In the genomic region with DNA sequence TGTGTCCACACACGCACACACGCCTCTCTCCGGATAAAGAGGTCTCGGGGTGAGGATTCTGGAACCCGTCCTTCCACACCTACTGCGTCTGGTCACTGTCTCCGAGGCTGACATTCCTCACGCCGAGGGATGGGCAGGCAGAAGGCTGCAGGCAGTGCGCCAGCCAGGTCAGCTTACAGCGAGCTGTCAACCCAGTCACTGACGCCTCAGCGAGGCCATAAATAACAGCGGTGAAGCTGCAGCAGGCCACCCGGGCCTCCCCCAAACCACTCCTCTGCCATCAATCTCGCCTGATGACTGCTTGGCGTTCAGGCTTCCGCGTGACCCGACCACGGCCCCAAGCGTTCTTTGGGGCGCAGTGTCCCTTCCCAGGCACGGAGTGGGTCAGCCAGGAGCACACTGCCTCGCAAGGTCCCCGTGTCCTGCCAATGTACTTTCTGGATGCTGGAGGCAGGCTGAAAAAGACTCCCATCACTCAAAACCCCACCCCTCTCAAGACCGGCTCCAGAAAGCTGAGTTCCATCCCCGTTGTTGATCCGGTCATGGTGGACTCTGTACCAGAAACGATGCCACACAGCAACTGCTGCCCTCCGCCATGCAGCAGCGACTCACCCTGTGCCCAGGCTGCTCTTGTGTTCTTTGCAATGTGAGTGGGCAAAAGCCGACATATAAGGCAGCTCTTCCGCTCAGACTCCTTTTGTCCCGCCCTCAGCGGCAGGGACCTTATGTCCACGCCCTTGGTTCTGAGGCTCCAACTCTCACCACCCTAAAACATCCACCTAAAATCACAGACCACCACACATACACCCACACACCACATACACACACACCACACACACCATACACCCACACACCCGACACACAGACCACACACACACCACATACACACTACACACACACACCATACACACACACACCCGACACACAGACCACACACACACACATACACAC, we compare ENCODE assay signal across 8 cellular contexts. TPM values are rescaled to one million over a fixed set of nuclear protein-coding genes. Genes with fewer than 3 reads are reported as not detected.
DNase-seq lines count a peak whose midpoint lies in the region; ATAC-seq and TF ChIP-seq lines count a peak whose summit lies in the region.

No MANE protein-coding gene starts in this region.

- peak; percentile 75 for DNase-seq in activated effector memory CD4-positive, alpha-beta T cell treated with anti-CD3 and anti-CD28 coated beads, Interleukin-2, amount 50 U/mL, for 16 hours
- no peak for DNase-seq in activated effector memory CD4-positive, alpha-beta T cell treated with Interleukin-2 at 50 U/mL for 16 hours
- peak; percentile 46 for DNase-seq in NAMALWA (ENCODE audit: low spot score)
- DNase-seq in naive B cell, result no peak
- no peak for DNase-seq in NCI-H146 (lab: John Stamatoyannopoulos, UW)
- DNase-seq in NCI-H2029 treated with DMSO at 0.1 percent for 48 hours (lab: John Stamatoyannopoulos, UW), result no peak
- DNase-seq in brain microvascular endothelial cell, result no peak

- peak; percentile 68 to 76 for ATAC-seq in naive B cell (ENCODE audit: low read depth in 2 of 2)

- H3K4me3 ChIP-seq in duodenal mucosa (ENCODE audit: low read depth in 1 of 2, low read length in 2 of 2), result peak overlapping the region; percentile 67 to 70
- H3K4me3 ChIP-seq in brain microvascular endothelial cell (ENCODE audit: low read depth, low read length), result no peak overlapping the region

- H3K4me3 Mint-ChIP-seq in naive B cell, result no peak overlapping the region

- no peaks in the 10 kb centered on the region for H3K9me3 ChIP-seq in duodenal mucosa (ENCODE audit: control insufficient read depth in 1 of 2, low read length in 2 of 2)

- H3K27me3 Mint-ChIP-seq in naive B cell, result peaks cover 16 to 33% (median 19%) of the 10 kb centered on the region in 3 donors

- peaks cover 8 to 9% of the 10 kb centered on the region in 2 donors for H3K36me3 Mint-ChIP-seq in naive B cell

- H3K36me3 ChIP-seq in duodenal mucosa (ENCODE audit: control insufficient read depth in 1 of 2, insufficient read depth in 2 of 2, low read length in 2 of 2), result no peaks in the 10 kb centered on the region
- no peaks in the 10 kb centered on the region for H3K36me3 ChIP-seq in brain microvascular endothelial cell (replicated peaks)

- peaks cover 0 to 2% (median 0%) of the 10 kb centered on the region in 3 donors for H3K4me1 Mint-ChIP-seq in naive B cell

- no peak overlapping the region for H3K27ac Mint-ChIP-seq in naive B cell

- no peak for TF ChIP-seq CTCF in brain microvascular endothelial cell (IDR thresholded peaks at IDR 0.05; ENCODE audit: low read depth, low read length, missing control alignments)

- H3K27me3 ChIP-seq in duodenal mucosa (ENCODE audit: control insufficient read depth in 1 of 2, insufficient read depth in 2 of 2, low read length in 2 of 2) (peaks cover 0 to 8% of the 10 kb centered on the region in 2 donors), brain microvascular endothelial cell (replicated peaks) (peaks cover 11% of the 10 kb centered on the region)

- H3K9ac ChIP-seq in duodenal mucosa (ENCODE audit: low read depth in 1 of 2, low read length in 2 of 2), result no peak overlapping the region

- H3K4me1 ChIP-seq in duodenal mucosa (ENCODE audit: control insufficient read depth in 1 of 2, insufficient read depth in 2 of 2, low read length in 2 of 2), result peaks cover 16 to 27% of the 10 kb centered on the region in 2 donors

- H3K9me3 Mint-ChIP-seq in naive B cell, result peaks cover 3 to 10% (median 9%) of the 10 kb centered on the region in 7 donors

- H3K27ac ChIP-seq in duodenal mucosa (ENCODE audit: low read depth, low read length) (no peak overlapping the region), brain microvascular endothelial cell (no peak overlapping the region)

- in situ Hi-C loops in brain microvascular endothelial cell (cut with HindIII; ENCODE audit: low pct_ligation_motif_present, low sequenced_read_pairs), result loop anchor here (25.0 kb wide), 1 partner anchor 562 kb away; no protein-coding TSS in a partner anchor

RNA-seq across cellular contexts. Expression of a gene that starts 27.1 kb away (rescaled TPM):
- not detected for polyA plus RNA-seq in naive B cell (ENCODE audit: low read depth in 6 of 6)

RNA-seq across cellular contexts. Expression of a gene that starts 45.5 kb away (rescaled TPM):
- not detected for polyA plus RNA-seq in naive B cell (ENCODE audit: low read depth in 6 of 6)

Comparison
In these comparisons a context has a peak if more than half of its experiments do, and no peak if none do; other contexts are left out.
1. DNase-seq: peak in activated effector memory CD4-positive, alpha-beta T cell treated with anti-CD3 and anti-CD28 coated beads, Interleukin-2, amount 50 U/mL, for 16 hours (single experiment) and NAMALWA (single experiment); none in activated effector memory CD4-positive, alpha-beta T cell treated with Interleukin-2 at 50 U/mL for 16 hours (single experiment), naive B cell (single experiment), NCI-H146 (single experiment), NCI-H2029 treated with DMSO at 0.1 percent for 48 hours (single experiment) and brain microvascular endothelial cell (single experiment).